9 cellular contexts compared by ENCODE assay signal in genomic region chr5:137218471-137218870, GRCh38.
A peak's percentile ranks its signal among the peaks of the same experiment; 100 is the strongest.
DNase-seq lines count a peak whose midpoint lies in the region; ATAC-seq and TF ChIP-seq lines count a peak whose summit lies in the region.
"Had no signal": no experiment of that assay in that cellular context is flagged by ENCODE, and none has a peak within 500 bp of the region (broad histone marks: within the 10 kb centered on the region; RNA-seq: fewer than 3 reads in every experiment).

No MANE protein-coding gene starts in this region.

- H3K4me3 ChIP-seq in left lung (no peak overlapping the region), mucosa of descending colon (no peak overlapping the region)
- no peak overlapping the region for H3K4me3 ChIP-seq in effector memory CD4-positive, alpha-beta T cell (ENCODE audit: insufficient read depth, low read depth, low read length, poor library complexity, severe bottlenecking)
- H3K4me3 ChIP-seq: Peyer's patch had no signal

- H3K4me1 ChIP-seq in left lung (no peaks in the 10 kb centered on the region), mucosa of descending colon (ENCODE audit: low read depth) (no peaks in the 10 kb centered on the region)
- no peaks in the 10 kb centered on the region for H3K4me1 ChIP-seq in effector memory CD4-positive, alpha-beta T cell (ENCODE audit: control insufficient read depth, insufficient read depth, low read length, poor library complexity, severe bottlenecking)
- H3K4me1 ChIP-seq: Peyer's patch had no signal

- no peak overlapping the region for H3K27ac ChIP-seq in left lung
- H3K27ac ChIP-seq in effector memory CD4-positive, alpha-beta T cell (ENCODE audit: insufficient read depth, low read length, poor library complexity, severe bottlenecking) = no peak overlapping the region
- H3K27ac ChIP-seq: Peyer's patch had no signal

- intact Hi-C loops in left lung (cut with DNase I) (no loop called here), mucosa of descending colon (cut with DNase I, micrococcal nuclease) (no loop called here)

- in situ Hi-C loops in ACHN (cut with HindIII; ENCODE audit: low pct_ligation_motif_present, low pct_unique_long_range_greater_than_20kb, low sequenced_read_pairs) = no loop called here

- TF ChIP-seq CTCF in left lung (IDR thresholded peaks at IDR 0.05) (no peak), mucosa of descending colon (IDR thresholded peaks at IDR 0.05) (no peak)

- ATAC-seq in left lung (peak; percentile 47), mucosa of descending colon (no peak), GM21367 (IDR thresholded peaks at IDR 0.05; ENCODE audit: unreplicated experiment) (no peak)

- H3K36me3 ChIP-seq in left lung (no peaks in the 10 kb centered on the region), mucosa of descending colon (ENCODE audit: low read depth) (no peaks in the 10 kb centered on the region)
- H3K36me3 ChIP-seq in effector memory CD4-positive, alpha-beta T cell (ENCODE audit: control insufficient read depth, insufficient read depth, low read length) = no peaks in the 10 kb centered on the region
- H3K36me3 ChIP-seq: Peyer's patch had no signal

- DNase-seq in ACHN (peak; percentile 45), M059J (ENCODE audit: low read depth) (peak; percentile 84), cerebellar cortex (ENCODE audit: low spot score) (peak; percentile 45), left lung (no peak), mucosa of descending colon (no peak)
- DNase-seq in effector CD8-positive, alpha-beta T cell (lab: John Stamatoyannopoulos, UW) = no peak
- DNase-seq in effector memory CD4-positive, alpha-beta T cell = no peak
- DNase-seq: Peyer's patch had no signal

- H3K27me3 ChIP-seq in left lung = peaks cover 0 to 69% of the 10 kb centered on the region in 2 donors
- no peaks in the 10 kb centered on the region for H3K27me3 ChIP-seq in effector memory CD4-positive, alpha-beta T cell (replicated peaks; ENCODE audit: control insufficient read depth, insufficient read depth, low read length, poor library complexity, severe bottlenecking)
- H3K27me3 ChIP-seq: Peyer's patch had no signal

- H3K9me3 ChIP-seq in left lung (no peaks in the 10 kb centered on the region), mucosa of descending colon (no peaks in the 10 kb centered on the region)
- H3K9me3 ChIP-seq in effector memory CD4-positive, alpha-beta T cell (ENCODE audit: control insufficient read depth, low read length) = no peaks in the 10 kb centered on the region
- H3K9me3 ChIP-seq: Peyer's patch had no signal

Comparison
In these comparisons a context has a peak if more than half of its experiments do, and no peak if none do; other contexts are left out.
1. DNase-seq: peak in ACHN (single experiment), M059J (single experiment) and cerebellar cortex (single experiment); none in left lung (0 of 2), mucosa of descending colon (0 of 3), effector CD8-positive, alpha-beta T cell (single experiment) and effector memory CD4-positive, alpha-beta T cell (0 of 3).